1 cellular context compared by ENCODE assay signal in the genomic region with DNA sequence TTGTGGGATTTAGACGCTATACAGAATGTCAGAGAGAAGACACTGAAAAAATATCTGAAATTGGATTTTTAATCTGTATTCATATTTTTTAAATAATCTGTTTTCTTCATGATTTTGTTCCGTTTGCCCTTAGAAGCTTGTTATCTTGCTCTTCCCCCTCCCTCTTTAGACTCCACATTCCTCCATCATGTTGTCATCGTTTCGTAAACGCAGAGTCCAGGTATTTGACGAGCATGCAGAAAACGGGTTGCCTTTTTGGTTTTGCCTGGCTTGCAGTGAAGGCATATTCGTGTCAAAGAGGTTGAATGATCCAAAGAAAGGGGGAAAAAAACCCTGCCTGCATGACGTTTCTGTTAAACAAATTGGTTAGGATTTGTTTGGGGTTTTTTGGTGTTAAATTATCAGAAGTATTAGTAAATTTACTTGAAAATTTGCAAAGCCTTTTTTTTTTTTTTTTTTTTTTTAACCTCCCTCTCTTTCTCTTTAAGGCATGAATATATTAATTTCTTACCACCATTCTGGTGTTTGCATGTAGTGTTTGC.
A peak's percentile ranks its signal among the peaks of the same experiment; 100 is the strongest.
TF ChIP-seq lines count a peak whose summit lies in the region.

No MANE protein-coding gene starts in this region.

TF ChIP-seq in HepG2, 621 proteins besides CTCF, POLR2A, EP300 and RAD21 (continued from another document and continues in another):
- TF ChIP-seq, protein P1, sequence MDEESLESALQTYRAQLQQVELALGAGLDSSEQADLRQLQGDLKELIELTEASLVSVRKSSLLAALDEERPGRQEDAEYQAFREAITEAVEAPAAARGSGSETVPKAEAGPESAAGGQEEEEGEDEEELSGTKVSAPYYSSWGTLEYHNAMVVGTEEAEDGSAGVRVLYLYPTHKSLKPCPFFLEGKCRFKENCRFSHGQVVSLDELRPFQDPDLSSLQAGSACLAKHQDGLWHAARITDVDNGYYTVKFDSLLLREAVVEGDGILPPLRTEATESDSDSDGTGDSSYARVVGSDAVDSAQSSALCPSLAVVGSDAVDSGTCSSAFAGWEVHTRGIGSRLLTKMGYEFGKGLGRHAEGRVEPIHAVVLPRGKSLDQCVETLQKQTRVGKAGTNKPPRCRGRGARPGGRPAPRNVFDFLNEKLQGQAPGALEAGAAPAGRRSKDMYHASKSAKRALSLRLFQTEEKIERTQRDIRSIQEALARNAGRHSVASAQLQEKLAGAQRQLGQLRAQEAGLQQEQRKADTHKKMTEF (CRISPR knock-in tag; IDR thresholded peaks at IDR 0.05) = 0 out of 2 replicates have a peak, but pooled peaks have one; percentile 1
- TF ChIP-seq ZSCAN30 (CRISPR knock-in tag; IDR thresholded peaks at IDR 0.05) (no peak), ZNF557 (CRISPR knock-in tag; IDR thresholded peaks at IDR 0.05) (no peak), ZNF10 (CRISPR knock-in tag; IDR thresholded peaks at IDR 0.05; ENCODE audit: borderline replicate concordance, low read depth) (no peak), RBAK (CRISPR knock-in tag; IDR thresholded peaks at IDR 0.05) (no peak), ZNF510 (CRISPR knock-in tag; IDR thresholded peaks at IDR 0.05; ENCODE audit: low read depth) (no peak), GABPA (IDR thresholded peaks at IDR 0.05; ENCODE audit: low read depth, low read length) (no peak), GABPA (CRISPR knock-in tag; IDR thresholded peaks at IDR 0.05; ENCODE audit: low read depth) (no peak), ZNF644 (CRISPR knock-in tag; IDR thresholded peaks at IDR 0.05; ENCODE audit: low read depth) (peak; percentile 7; the same call in 1 of the 2 replicates), SOX13 (IDR thresholded peaks at IDR 0.05) (no peak), SOX13 (CRISPR knock-in tag; conservative IDR thresholded peaks at IDR 0.05 in 1 of 2, IDR thresholded peaks at IDR 0.05 in 1 of 2) (peak in 1 of 2 experiments; percentile 57; a peak in 1 of 4 replicates), ZBTB1 (CRISPR knock-in tag; IDR thresholded peaks at IDR 0.05; ENCODE audit: borderline replicate concordance) (no peak), ZNF777 (CRISPR knock-in tag; IDR thresholded peaks at IDR 0.05) (no peak), SETDB1 (CRISPR knock-in tag; IDR thresholded peaks at IDR 0.05; ENCODE audit: borderline replicate concordance) (no peak), MAFK (conservative IDR thresholded peaks at IDR 0.05 in 1 of 2, IDR thresholded peaks at IDR 0.05 in 1 of 2; ENCODE audit: low read length in 2 of 2) (peak; percentile 84 to 90), HDAC2 (CRISPR knock-in tag; IDR thresholded peaks at IDR 0.05) (peak; percentile 48; the same call in 1 of the 2 replicates), SKI (IDR thresholded peaks at IDR 0.05; ENCODE audit: partially characterized antibody) (no peak), EHMT2 (IDR thresholded peaks at IDR 0.05; ENCODE audit: borderline replicate concordance, low read depth, low read length) (no peak), FOXA1 (IDR thresholded peaks at IDR 0.05) (no peak), FOXA1 (CRISPR knock-in tag; IDR thresholded peaks at IDR 0.05) (0 out of 2 replicates have a peak, but pooled peaks have one; percentile 12), NCOA5 (CRISPR knock-in tag; IDR thresholded peaks at IDR 0.05) (no peak), SOX6 (IDR thresholded peaks at IDR 0.05) (no peak), SOX6 (CRISPR knock-in tag; IDR thresholded peaks at IDR 0.05) (no peak), MIXL1 (CRISPR knock-in tag; IDR thresholded peaks at IDR 0.05) (no peak), ZNF772 (CRISPR knock-in tag; IDR thresholded peaks at IDR 0.05) (no peak), FOSL2 (CRISPR knock-in tag; IDR thresholded peaks at IDR 0.05) (peak; percentile 93), JUN (CRISPR knock-in tag; IDR thresholded peaks at IDR 0.05) (peak; percentile 97), FOXO1 (CRISPR knock-in tag; IDR thresholded peaks at IDR 0.05) (0 out of 2 replicates have a peak, but pooled peaks have one; percentile 21), ZNF205 (CRISPR knock-in tag; IDR thresholded peaks at IDR 0.05) (no peak), ZMAT3 (CRISPR knock-in tag; conservative IDR thresholded peaks at IDR 0.05) (no peak), ZMYM2 (CRISPR knock-in tag; IDR thresholded peaks at IDR 0.05) (no peak), GATAD2A (CRISPR knock-in tag; IDR thresholded peaks at IDR 0.05) (peak; percentile 41; the same call in 1 of the 2 replicates), SNRNP70 (IDR thresholded peaks at IDR 0.05; ENCODE audit: low read depth, low read length) (no peak), ZBTB7A (CRISPR knock-in tag; IDR thresholded peaks at IDR 0.05) (no peak), ZNF468 (CRISPR knock-in tag; IDR thresholded peaks at IDR 0.05) (no peak), KMT2B (CRISPR knock-in tag; IDR thresholded peaks at IDR 0.05) (peak; percentile 34; the same call in 1 of the 2 replicates), MED1 (CRISPR knock-in tag; IDR thresholded peaks at IDR 0.05) (no peak), ZNF333 (CRISPR knock-in tag; IDR thresholded peaks at IDR 0.05; ENCODE audit: borderline replicate concordance) (no peak)
- TF ChIP-seq, protein P2, sequence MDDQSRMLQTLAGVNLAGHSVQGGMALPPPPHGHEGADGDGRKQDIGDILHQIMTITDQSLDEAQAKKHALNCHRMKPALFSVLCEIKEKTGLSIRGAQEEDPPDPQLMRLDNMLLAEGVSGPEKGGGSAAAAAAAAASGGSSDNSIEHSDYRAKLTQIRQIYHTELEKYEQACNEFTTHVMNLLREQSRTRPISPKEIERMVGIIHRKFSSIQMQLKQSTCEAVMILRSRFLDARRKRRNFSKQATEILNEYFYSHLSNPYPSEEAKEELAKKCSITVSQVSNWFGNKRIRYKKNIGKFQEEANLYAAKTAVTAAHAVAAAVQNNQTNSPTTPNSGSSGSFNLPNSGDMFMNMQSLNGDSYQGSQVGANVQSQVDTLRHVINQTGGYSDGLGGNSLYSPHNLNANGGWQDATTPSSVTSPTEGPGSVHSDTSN (CRISPR knock-in tag; IDR thresholded peaks at IDR 0.05; ENCODE audit: borderline replicate concordance) = no peak
- TF ChIP-seq, protein P3, sequence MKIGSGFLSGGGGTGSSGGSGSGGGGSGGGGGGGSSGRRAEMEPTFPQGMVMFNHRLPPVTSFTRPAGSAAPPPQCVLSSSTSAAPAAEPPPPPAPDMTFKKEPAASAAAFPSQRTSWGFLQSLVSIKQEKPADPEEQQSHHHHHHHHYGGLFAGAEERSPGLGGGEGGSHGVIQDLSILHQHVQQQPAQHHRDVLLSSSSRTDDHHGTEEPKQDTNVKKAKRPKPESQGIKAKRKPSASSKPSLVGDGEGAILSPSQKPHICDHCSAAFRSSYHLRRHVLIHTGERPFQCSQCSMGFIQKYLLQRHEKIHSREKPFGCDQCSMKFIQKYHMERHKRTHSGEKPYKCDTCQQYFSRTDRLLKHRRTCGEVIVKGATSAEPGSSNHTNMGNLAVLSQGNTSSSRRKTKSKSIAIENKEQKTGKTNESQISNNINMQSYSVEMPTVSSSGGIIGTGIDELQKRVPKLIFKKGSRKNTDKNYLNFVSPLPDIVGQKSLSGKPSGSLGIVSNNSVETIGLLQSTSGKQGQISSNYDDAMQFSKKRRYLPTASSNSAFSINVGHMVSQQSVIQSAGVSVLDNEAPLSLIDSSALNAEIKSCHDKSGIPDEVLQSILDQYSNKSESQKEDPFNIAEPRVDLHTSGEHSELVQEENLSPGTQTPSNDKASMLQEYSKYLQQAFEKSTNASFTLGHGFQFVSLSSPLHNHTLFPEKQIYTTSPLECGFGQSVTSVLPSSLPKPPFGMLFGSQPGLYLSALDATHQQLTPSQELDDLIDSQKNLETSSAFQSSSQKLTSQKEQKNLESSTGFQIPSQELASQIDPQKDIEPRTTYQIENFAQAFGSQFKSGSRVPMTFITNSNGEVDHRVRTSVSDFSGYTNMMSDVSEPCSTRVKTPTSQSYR (CRISPR knock-in tag; IDR thresholded peaks at IDR 0.05; ENCODE audit: borderline replicate concordance) = no peak; the same call in 1 of the 2 replicates
- TF ChIP-seq, protein P4, sequence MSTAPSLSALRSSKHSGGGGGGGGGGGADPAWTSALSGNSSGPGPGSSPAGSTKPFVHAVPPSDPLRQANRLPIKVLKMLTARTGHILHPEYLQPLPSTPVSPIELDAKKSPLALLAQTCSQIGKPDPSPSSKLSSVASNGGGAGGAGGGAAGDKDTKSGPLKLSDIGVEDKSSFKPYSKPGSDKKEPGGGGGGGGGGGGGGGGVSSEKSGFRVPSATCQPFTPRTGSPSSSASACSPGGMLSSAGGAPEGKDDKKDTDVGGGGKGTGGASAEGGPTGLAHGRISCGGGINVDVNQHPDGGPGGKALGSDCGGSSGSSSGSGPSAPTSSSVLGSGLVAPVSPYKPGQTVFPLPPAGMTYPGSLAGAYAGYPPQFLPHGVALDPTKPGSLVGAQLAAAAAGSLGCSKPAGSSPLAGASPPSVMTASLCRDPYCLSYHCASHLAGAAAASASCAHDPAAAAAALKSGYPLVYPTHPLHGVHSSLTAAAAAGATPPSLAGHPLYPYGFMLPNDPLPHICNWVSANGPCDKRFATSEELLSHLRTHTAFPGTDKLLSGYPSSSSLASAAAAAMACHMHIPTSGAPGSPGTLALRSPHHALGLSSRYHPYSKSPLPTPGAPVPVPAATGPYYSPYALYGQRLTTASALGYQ (CRISPR knock-in tag; IDR thresholded peaks at IDR 0.05) = no peak
- TF ChIP-seq, protein P5, sequence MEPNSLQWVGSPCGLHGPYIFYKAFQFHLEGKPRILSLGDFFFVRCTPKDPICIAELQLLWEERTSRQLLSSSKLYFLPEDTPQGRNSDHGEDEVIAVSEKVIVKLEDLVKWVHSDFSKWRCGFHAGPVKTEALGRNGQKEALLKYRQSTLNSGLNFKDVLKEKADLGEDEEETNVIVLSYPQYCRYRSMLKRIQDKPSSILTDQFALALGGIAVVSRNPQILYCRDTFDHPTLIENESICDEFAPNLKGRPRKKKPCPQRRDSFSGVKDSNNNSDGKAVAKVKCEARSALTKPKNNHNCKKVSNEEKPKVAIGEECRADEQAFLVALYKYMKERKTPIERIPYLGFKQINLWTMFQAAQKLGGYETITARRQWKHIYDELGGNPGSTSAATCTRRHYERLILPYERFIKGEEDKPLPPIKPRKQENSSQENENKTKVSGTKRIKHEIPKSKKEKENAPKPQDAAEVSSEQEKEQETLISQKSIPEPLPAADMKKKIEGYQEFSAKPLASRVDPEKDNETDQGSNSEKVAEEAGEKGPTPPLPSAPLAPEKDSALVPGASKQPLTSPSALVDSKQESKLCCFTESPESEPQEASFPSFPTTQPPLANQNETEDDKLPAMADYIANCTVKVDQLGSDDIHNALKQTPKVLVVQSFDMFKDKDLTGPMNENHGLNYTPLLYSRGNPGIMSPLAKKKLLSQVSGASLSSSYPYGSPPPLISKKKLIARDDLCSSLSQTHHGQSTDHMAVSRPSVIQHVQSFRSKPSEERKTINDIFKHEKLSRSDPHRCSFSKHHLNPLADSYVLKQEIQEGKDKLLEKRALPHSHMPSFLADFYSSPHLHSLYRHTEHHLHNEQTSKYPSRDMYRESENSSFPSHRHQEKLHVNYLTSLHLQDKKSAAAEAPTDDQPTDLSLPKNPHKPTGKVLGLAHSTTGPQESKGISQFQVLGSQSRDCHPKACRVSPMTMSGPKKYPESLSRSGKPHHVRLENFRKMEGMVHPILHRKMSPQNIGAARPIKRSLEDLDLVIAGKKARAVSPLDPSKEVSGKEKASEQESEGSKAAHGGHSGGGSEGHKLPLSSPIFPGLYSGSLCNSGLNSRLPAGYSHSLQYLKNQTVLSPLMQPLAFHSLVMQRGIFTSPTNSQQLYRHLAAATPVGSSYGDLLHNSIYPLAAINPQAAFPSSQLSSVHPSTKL (CRISPR knock-in tag; IDR thresholded peaks at IDR 0.05) = peak; percentile 68
- TF ChIP-seq, protein P6, sequence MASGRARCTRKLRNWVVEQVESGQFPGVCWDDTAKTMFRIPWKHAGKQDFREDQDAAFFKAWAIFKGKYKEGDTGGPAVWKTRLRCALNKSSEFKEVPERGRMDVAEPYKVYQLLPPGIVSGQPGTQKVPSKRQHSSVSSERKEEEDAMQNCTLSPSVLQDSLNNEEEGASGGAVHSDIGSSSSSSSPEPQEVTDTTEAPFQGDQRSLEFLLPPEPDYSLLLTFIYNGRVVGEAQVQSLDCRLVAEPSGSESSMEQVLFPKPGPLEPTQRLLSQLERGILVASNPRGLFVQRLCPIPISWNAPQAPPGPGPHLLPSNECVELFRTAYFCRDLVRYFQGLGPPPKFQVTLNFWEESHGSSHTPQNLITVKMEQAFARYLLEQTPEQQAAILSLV (CRISPR knock-in tag; IDR thresholded peaks at IDR 0.05; ENCODE audit: borderline replicate concordance) = no peak
- TF ChIP-seq, protein P7, sequence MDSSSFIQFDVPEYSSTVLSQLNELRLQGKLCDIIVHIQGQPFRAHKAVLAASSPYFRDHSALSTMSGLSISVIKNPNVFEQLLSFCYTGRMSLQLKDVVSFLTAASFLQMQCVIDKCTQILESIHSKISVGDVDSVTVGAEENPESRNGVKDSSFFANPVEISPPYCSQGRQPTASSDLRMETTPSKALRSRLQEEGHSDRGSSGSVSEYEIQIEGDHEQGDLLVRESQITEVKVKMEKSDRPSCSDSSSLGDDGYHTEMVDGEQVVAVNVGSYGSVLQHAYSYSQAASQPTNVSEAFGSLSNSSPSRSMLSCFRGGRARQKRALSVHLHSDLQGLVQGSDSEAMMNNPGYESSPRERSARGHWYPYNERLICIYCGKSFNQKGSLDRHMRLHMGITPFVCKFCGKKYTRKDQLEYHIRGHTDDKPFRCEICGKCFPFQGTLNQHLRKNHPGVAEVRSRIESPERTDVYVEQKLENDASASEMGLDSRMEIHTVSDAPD (CRISPR knock-in tag; IDR thresholded peaks at IDR 0.05) = no peak
- TF ChIP-seq, protein P8, sequence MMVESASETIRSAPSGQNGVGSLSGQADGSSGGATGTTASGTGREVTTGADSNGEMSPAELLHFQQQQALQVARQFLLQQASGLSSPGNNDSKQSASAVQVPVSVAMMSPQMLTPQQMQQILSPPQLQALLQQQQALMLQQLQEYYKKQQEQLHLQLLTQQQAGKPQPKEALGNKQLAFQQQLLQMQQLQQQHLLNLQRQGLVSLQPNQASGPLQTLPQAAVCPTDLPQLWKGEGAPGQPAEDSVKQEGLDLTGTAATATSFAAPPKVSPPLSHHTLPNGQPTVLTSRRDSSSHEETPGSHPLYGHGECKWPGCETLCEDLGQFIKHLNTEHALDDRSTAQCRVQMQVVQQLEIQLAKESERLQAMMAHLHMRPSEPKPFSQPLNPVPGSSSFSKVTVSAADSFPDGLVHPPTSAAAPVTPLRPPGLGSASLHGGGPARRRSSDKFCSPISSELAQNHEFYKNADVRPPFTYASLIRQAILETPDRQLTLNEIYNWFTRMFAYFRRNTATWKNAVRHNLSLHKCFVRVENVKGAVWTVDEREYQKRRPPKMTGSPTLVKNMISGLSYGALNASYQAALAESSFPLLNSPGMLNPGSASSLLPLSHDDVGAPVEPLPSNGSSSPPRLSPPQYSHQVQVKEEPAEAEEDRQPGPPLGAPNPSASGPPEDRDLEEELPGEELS (CRISPR knock-in tag; IDR thresholded peaks at IDR 0.05) = 0 out of 2 replicates have a peak, but pooled peaks have one; percentile 35
- TF ChIP-seq, protein P9, sequence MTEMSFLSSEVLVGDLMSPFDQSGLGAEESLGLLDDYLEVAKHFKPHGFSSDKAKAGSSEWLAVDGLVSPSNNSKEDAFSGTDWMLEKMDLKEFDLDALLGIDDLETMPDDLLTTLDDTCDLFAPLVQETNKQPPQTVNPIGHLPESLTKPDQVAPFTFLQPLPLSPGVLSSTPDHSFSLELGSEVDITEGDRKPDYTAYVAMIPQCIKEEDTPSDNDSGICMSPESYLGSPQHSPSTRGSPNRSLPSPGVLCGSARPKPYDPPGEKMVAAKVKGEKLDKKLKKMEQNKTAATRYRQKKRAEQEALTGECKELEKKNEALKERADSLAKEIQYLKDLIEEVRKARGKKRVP (CRISPR knock-in tag; IDR thresholded peaks at IDR 0.05) = no peak
